ENCODE assay signal across 11 cellular contexts in the genomic region with DNA sequence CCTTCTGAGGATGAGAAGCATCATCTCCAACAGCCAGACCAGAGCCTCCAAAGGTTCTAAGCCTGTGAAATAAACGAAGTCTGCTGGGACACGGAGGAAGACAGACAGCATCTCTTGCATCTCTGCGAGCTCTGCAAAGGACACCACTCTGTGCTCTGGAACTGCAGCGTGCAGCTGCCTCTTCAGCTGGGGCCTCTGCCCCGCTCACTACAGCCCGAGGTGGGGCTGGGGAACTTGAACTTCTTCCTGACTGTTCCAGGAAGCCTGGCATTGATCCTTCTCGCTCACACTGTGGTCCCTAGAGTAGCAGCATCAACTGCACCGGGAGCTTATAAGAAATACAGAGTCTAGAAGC.
A peak's percentile ranks its signal among the peaks of the same experiment; 100 is the strongest.
DNase-seq lines count a peak whose midpoint lies in the region; ATAC-seq, FAIRE-seq and TF ChIP-seq lines count a peak whose summit lies in the region.
"Had no signal": no experiment of that assay in that cellular context is flagged by ENCODE, and none has a peak within 500 bp of the region (broad histone marks: within the 10 kb centered on the region; RNA-seq: fewer than 3 reads in every experiment).

No MANE protein-coding gene starts in this region.

- no peak for FAIRE-seq in GM12892 (lab: Jason Lieb, UNC)

- no peak overlapping the region for H3K9ac ChIP-seq in GM23248

- H3K27ac ChIP-seq in GM23248: no peak overlapping the region
- H3K27ac ChIP-seq: cardiac muscle cell, SJSA1 had no signal

- in situ Hi-C loops in GM23248 (cut with MboI): no loop called here

- peak; percentile 43 for DNase-seq in GM12892 (ENCODE audit: insufficient read length)
- DNase-seq in NOMO-1 treated with DMSO at 0.1 percent for 48 hours (lab: John Stamatoyannopoulos, UW; ENCODE audit: unreplicated experiment): peak; percentile 36
- no peak for DNase-seq in NCI-H2227 treated with DMSO at 0.1 percent for 48 hours (lab: John Stamatoyannopoulos, UW)
- no peak for DNase-seq in HK-2 (ENCODE audit: unreplicated experiment)
- DNase-seq in GM23248: no peak
- no peak for DNase-seq in occipital lobe (lab: John Stamatoyannopoulos, UW)
- DNase-seq: activated T-cell treated with anti-CD3 and anti-CD28 coated beads for 4 hours had no signal

- no peaks in the 10 kb centered on the region for H3F3A ChIP-seq in GM23248 (ENCODE audit: insufficient read depth)

- peak; percentile 63 for ATAC-seq in GM19452 (IDR thresholded peaks at IDR 0.05; ENCODE audit: unreplicated experiment)
- peak; percentile 27 for ATAC-seq in HG02970 (IDR thresholded peaks at IDR 0.05; ENCODE audit: low FRiP score, unreplicated experiment)

- 21 to 27% methylated on average over 8 of the region's 8 CpGs for WGBS in GM23248 (ENCODE audit: low coverage in 1 of 2, low lambda C conversion rate in 2 of 2, missing lambda C conversion rate in 2 of 2), 2 experiments

- no peaks in the 10 kb centered on the region for H3K9me2 ChIP-seq in GM23248 (ENCODE audit: insufficient read depth)

- no peaks in the 10 kb centered on the region for H3K36me3 ChIP-seq in GM23248 (ENCODE audit: low read depth)
- H3K36me3 ChIP-seq: cardiac muscle cell, SJSA1 had no signal

- 0 out of 2 replicates have a peak, but pooled peaks cover 13% of the 10 kb centered on the region for H3K27me3 ChIP-seq in GM23248 (replicated peaks; ENCODE audit: insufficient read depth)
- H3K27me3 ChIP-seq: cardiac muscle cell, SJSA1 had no signal

- H3K4me2 ChIP-seq in GM23248 (ENCODE audit: unreplicated experiment): no peak overlapping the region

- no peak overlapping the region for H2AFZ ChIP-seq in GM23248

- H3K4me1 ChIP-seq in GM23248 (ENCODE audit: insufficient read depth): no peaks in the 10 kb centered on the region
- H3K4me1 ChIP-seq: SJSA1 had no signal

- TF ChIP-seq POLR2A in GM12892 (IDR thresholded peaks at IDR 0.05; ENCODE audit: low read depth, low read length): no peak

- H4K20me1 ChIP-seq in GM23248 (ENCODE audit: insufficient read depth): no peaks in the 10 kb centered on the region

- H3K4me3 ChIP-seq in GM23248: no peak overlapping the region
- H3K4me3 ChIP-seq: cardiac muscle cell, SJSA1 had no signal

- H3K79me2 ChIP-seq in GM23248 (ENCODE audit: insufficient read depth): no peaks in the 10 kb centered on the region

- H3K9me3 ChIP-seq in GM23248 (ENCODE audit: low read depth): no peaks in the 10 kb centered on the region
- H3K9me3 ChIP-seq: SJSA1 had no signal

Comparison
In these comparisons a context has a peak if more than half of its experiments do, and no peak if none do; other contexts are left out.
1. DNase-seq: peak in GM12892 (single experiment) and NOMO-1 treated with DMSO at 0.1 percent for 48 hours (single experiment); none in NCI-H2227 treated with DMSO at 0.1 percent for 48 hours (single experiment), HK-2 (single experiment), GM23248 (single experiment) and occipital lobe (single experiment).